ENCODE assay signal across 22 cellular contexts in genomic region chr14:60355768-60356167, GRCh38.
"Had no signal": no experiment of that assay in that cellular context is flagged by ENCODE, and none has a peak within 500 bp of the region (broad histone marks: within the 10 kb centered on the region; RNA-seq: fewer than 3 reads in every experiment).

No MANE protein-coding gene starts in this region.

- H3K27ac ChIP-seq: lower lobe of right lung, ovary, right atrium auricular region, right lobe of liver, tibial nerve, uterus had no signal

- H3K4me1 ChIP-seq: lower lobe of right lung, right atrium auricular region, right lobe of liver, tibial nerve, uterus had no signal

- ATAC-seq: left cardiac atrium; left lobe of liver; lower lobe of right lung; naive thymus-derived CD8-positive, alpha-beta T cell; right lobe of liver; stimulated activated memory B cell treated with anti-CD40 and anti-IgM and Interleukin-4, amounts not matched to agents 10 μg/mL and 1 μg/mL and 100 μg/mL, for 72 hours; stimulated activated naive CD8-positive, alpha-beta T cell treated with anti-CD3 and anti-CD28 coated beads, Interleukin-15, amount 100 ng/mL, for 72 hours had no signal

- DNase-seq: kidney glomerular epithelial cell; left cardiac atrium; lower lobe of right lung; mammary epithelial cell; mesenchymal stem cell; naive thymus-derived CD8-positive, alpha-beta T cell; ovary; right lobe of liver; stimulated activated CD4-positive, alpha-beta T cell treated with anti-CD3 and anti-CD28 coated beads, Interleukin-1b, Interleukin-23, amount 100 ng/mL, for 48 hours; stimulated activated CD4-positive, alpha-beta T cell treated with anti-CD3 and anti-CD28 coated beads, Interleukin-2, amount 100 ng/mL, for 48 hours; stimulated activated CD4-positive, alpha-beta T cell treated with anti-CD3 and anti-CD28 coated beads, Interleukin-4, amount 100 ng/mL, for 4 hours; stimulated activated CD8-positive, alpha-beta memory T cell treated with anti-CD3 and anti-CD28 coated beads, Interleukin-4, amount 100 ng/mL, for 48 hours; stimulated activated naive CD4-positive, alpha-beta T cell treated with Interleukin-2 at 50 U/mL for 16 hours; stimulated activated naive CD8-positive, alpha-beta T cell treated with anti-CD3 and anti-CD28 coated beads, Interleukin-15, amount 100 ng/mL, for 72 hours; substantia nigra; uterus had no signal

- H3K36me3 ChIP-seq: lower lobe of right lung, ovary, right atrium auricular region, right lobe of liver, tibial nerve, uterus had no signal

- FAIRE-seq: keratinocyte had no signal

- H3K9me3 ChIP-seq: lower lobe of right lung, ovary, right atrium auricular region, right lobe of liver, tibial nerve, uterus had no signal

- H3K27me3 ChIP-seq: ovary, right atrium auricular region, right lobe of liver, tibial nerve, uterus had no signal

- H3K4me3 ChIP-seq: lower lobe of right lung, ovary, right atrium auricular region, right lobe of liver, smooth muscle cell, tibial nerve, uterus had no signal
